7 cellular contexts compared by ENCODE assay signal in genomic region chr5:15768936-15769335, GRCh38.
"Had no signal": no experiment of that assay in that cellular context is flagged by ENCODE, and none has a peak within 500 bp of the region (broad histone marks: within the 10 kb centered on the region; RNA-seq: fewer than 3 reads in every experiment).

No MANE protein-coding gene starts in this region.

- H3K9me3 ChIP-seq: HAP-1 had no signal

- H3K4me3 Mint-ChIP-seq: GM23338, HFFc6 had no signal

- H3K27ac Mint-ChIP-seq: GM23338, HFFc6 had no signal

- H3K4me3 ChIP-seq: GM23338, HAP-1, K562 had no signal

- H3K36me3 ChIP-seq: HAP-1 had no signal

- H3K9ac ChIP-seq: KMS-11 had no signal

- DNase-seq: H7, HFFc6, IMR-90 had no signal

- H3K4me1 ChIP-seq: HAP-1 had no signal

- H3K9me3 Mint-ChIP-seq: GM23338, HFFc6 had no signal

- H3K27ac ChIP-seq: KMS-11 had no signal
